Comparison of ENCODE assay signal across 8 cellular contexts in the genomic region with DNA sequence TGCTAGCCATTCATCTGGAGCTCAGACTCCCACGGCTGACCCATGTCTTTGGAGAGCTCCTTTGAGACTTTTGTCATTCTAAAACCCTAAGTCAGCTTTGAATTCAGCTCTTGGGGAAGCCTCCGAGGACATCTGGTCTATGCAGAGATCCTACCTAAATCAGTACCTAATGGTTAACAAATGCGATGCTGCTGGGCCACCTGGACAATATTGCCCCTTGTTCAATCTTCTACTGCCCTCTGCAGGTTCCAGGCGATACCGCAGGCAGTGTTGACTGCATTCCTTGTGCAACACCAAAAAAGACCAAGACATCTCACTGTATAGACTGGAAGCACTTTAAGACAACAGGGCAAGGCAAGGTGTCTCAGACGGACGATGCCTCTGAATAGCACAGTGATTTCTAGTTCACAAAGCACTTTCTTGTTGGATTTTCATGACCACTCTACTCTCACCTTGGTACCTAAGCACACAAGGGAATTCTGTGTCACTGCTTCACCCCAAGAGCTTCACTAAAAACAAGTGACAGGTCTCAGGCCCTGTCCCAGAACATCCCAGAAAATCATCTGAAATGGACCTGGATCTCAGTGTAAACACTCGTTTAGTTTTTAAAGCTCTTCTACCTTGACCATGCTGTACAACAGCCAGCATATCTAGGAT.
DNase-seq lines count a peak whose midpoint lies in the region; ATAC-seq and TF ChIP-seq lines count a peak whose summit lies in the region.

No MANE protein-coding gene starts in this region.

- POLR2A ChIA-PET in CD4-positive, alpha-beta memory T cell (lab: Charles Lee; ENCODE audit: partially characterized antibody), result interaction anchor here (1.0 kb wide), 1 partner anchor 11 kb away, joined by 3 read pairs; no protein-coding TSS in a partner anchor
- POLR2A ChIA-PET in naive thymus-derived CD4-positive, alpha-beta T cell (lab: Charles Lee), result no interaction called here

- H3K9me3 ChIP-seq in CD4-positive, alpha-beta memory T cell (ENCODE audit: control insufficient read depth in 1 of 2, low read length in 2 of 2), result no peaks in the 10 kb centered on the region
- H3K9me3 ChIP-seq in naive thymus-derived CD4-positive, alpha-beta T cell (ENCODE audit: control insufficient read depth in 2 of 3, low read length in 3 of 3), result no peaks in the 10 kb centered on the region

- peak; percentile 96 for ATAC-seq in GM19395 (IDR thresholded peaks at IDR 0.05; ENCODE audit: unreplicated experiment)
- peak; percentile 81 for ATAC-seq in naive thymus-derived CD4-positive, alpha-beta T cell

- H3K4me1 ChIP-seq in CD4-positive, alpha-beta memory T cell (ENCODE audit: insufficient read depth, low read length), result no peaks in the 10 kb centered on the region
- H3K4me1 ChIP-seq in naive thymus-derived CD4-positive, alpha-beta T cell (ENCODE audit: control insufficient read depth in 2 of 2, insufficient read depth in 2 of 2, low read length in 2 of 2), result no peaks in the 10 kb centered on the region

- no peaks in the 10 kb centered on the region for H3K36me3 Mint-ChIP-seq in CD4-positive, alpha-beta memory T cell
- no peaks in the 10 kb centered on the region for H3K36me3 Mint-ChIP-seq in naive thymus-derived CD4-positive, alpha-beta T cell

- TF ChIP-seq CTCF in epithelial cell of proximal tubule (conservative IDR thresholded peaks at IDR 0.05; ENCODE audit: low read depth, low read length), result peak; percentile 99

- H3K4me1 Mint-ChIP-seq in CD4-positive, alpha-beta memory T cell, result no peaks in the 10 kb centered on the region
- no peaks in the 10 kb centered on the region for H3K4me1 Mint-ChIP-seq in naive thymus-derived CD4-positive, alpha-beta T cell

- peak; percentile 71 to 76 (median 75) for DNase-seq in CD4-positive, alpha-beta memory T cell
- peak; percentile 78 for DNase-seq in HK-2 (ENCODE audit: unreplicated experiment)
- peak; percentile 40 for DNase-seq in NK-92 treated with Interleukin-12 subunit alpha and Interleukin-12 subunit beta, amount 100 ng/mL, for 24 hours (lab: John Stamatoyannopoulos, UW)
- DNase-seq in activated CD8-positive, alpha-beta memory T cell treated with anti-CD3 and anti-CD28 coated beads, Interleukin-2, amount 50 U/mL, for 24 hours (ENCODE audit: extremely low read depth), result peak; percentile 62
- peak; percentile 41 for DNase-seq in epithelial cell of proximal tubule (ENCODE audit: low read depth)
- peak; percentile 31 to 74 (median 67) for DNase-seq in naive thymus-derived CD4-positive, alpha-beta T cell
- peak; percentile 40 to 49 for DNase-seq in stimulated activated CD8-positive, alpha-beta memory T cell treated with anti-CD3 and anti-CD28 coated beads, Interleukin-7, amount 100 ng/mL, for 48 hours (ENCODE audit: extremely low read depth in 1 of 2, low read depth in 1 of 2)

- H3K27ac Mint-ChIP-seq in CD4-positive, alpha-beta memory T cell, result peak overlapping the region in 2 of 7 donors; percentile 20 to 48
- no peak overlapping the region for H3K27ac Mint-ChIP-seq in naive thymus-derived CD4-positive, alpha-beta T cell

- H3K9me3 Mint-ChIP-seq in CD4-positive, alpha-beta memory T cell, result no peaks in the 10 kb centered on the region
- no peaks in the 10 kb centered on the region for H3K9me3 Mint-ChIP-seq in naive thymus-derived CD4-positive, alpha-beta T cell

- H3K36me3 ChIP-seq in CD4-positive, alpha-beta memory T cell (ENCODE audit: insufficient read depth, low read length), result no peaks in the 10 kb centered on the region
- H3K36me3 ChIP-seq in naive thymus-derived CD4-positive, alpha-beta T cell (ENCODE audit: control insufficient read depth in 2 of 3, insufficient read depth in 3 of 3, low read length in 3 of 3), result no peaks in the 10 kb centered on the region

- no peak overlapping the region for H3K27ac ChIP-seq in CD4-positive, alpha-beta memory T cell (ENCODE audit: low read depth, low read length)
- no peak overlapping the region for H3K27ac ChIP-seq in naive thymus-derived CD4-positive, alpha-beta T cell (ENCODE audit: low read depth, low read length)

- no peak overlapping the region for H3K4me3 ChIP-seq in CD4-positive, alpha-beta memory T cell (ENCODE audit: low read length in 2 of 2)
- no peak overlapping the region for H3K4me3 ChIP-seq in epithelial cell of proximal tubule (ENCODE audit: low read depth, low read length)
- no peak overlapping the region for H3K4me3 ChIP-seq in naive thymus-derived CD4-positive, alpha-beta T cell (ENCODE audit: low read length)

- H3K27me3 Mint-ChIP-seq in CD4-positive, alpha-beta memory T cell, result peaks cover 1 to 3% of the 10 kb centered on the region in 2 donors
- peaks cover 0 to 26% (median 5%) of the 10 kb centered on the region in 5 donors for H3K27me3 Mint-ChIP-seq in naive thymus-derived CD4-positive, alpha-beta T cell

- no peaks in the 10 kb centered on the region for H3K27me3 ChIP-seq in CD4-positive, alpha-beta memory T cell (ENCODE audit: insufficient read depth, low read length)
- H3K27me3 ChIP-seq in naive thymus-derived CD4-positive, alpha-beta T cell (ENCODE audit: control insufficient read depth in 2 of 2, insufficient read depth in 2 of 2, low read length in 2 of 2), result no peaks in the 10 kb centered on the region

- H3K4me3 Mint-ChIP-seq in CD4-positive, alpha-beta memory T cell, result no peak overlapping the region
- H3K4me3 Mint-ChIP-seq in naive thymus-derived CD4-positive, alpha-beta T cell, result no peak overlapping the region

- CTCF ChIA-PET in CD4-positive, alpha-beta memory T cell (lab: Charles Lee; ENCODE audit: partially characterized antibody), result interaction anchor here (0.6 to 11.4 kb wide), 31 partner anchors 8 to 1183 kb away, joined by 3 to 249 read pairs (median 4); partner anchors contain the start of gene EHD3
- CTCF ChIA-PET in naive thymus-derived CD4-positive, alpha-beta T cell (lab: Charles Lee), result interaction anchor here (0.6 to 3.0 kb wide), 19 partner anchors 10 to 1772 kb away, joined by 3 to 29 read pairs (median 4); no protein-coding TSS in a partner anchor

- intact Hi-C loops in CD4-positive, alpha-beta memory T cell (cut with micrococcal nuclease), result loop anchor here (1.0 kb wide), 5 partner anchors 99 to 1168 kb away; partner anchors contain the start of gene EHD3
- intact Hi-C loops in naive thymus-derived CD4-positive, alpha-beta T cell (cut with micrococcal nuclease), result loop anchor here (1.0 to 10.0 kb wide), 6 partner anchors 101 to 1239 kb away; no protein-coding TSS in a partner anchor
